Comparison of ENCODE assay signal across 9 cellular contexts in the genomic region with DNA sequence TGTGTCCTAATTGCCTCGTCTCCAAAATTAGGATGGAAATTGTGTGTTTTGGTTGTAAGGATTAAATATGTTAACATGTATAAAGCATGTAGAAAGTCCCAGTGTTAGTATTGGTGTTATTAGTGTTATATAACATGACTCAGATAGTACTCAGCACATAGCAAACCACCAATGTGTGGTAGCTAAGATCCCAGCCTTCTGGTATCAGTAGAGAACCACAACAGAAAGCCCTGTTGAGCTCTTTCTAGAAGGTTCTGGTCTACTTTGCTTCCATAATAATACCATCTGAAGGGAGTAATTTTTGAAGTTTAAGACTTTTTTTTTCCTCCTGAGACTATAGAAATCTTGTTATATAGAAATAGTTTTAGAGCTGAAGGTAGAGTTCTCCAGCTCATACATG.
DNase-seq lines count a peak whose midpoint lies in the region; ATAC-seq, FAIRE-seq and TF ChIP-seq lines count a peak whose summit lies in the region.
"Had no signal": no experiment of that assay in that cellular context is flagged by ENCODE, and none has a peak within 500 bp of the region (broad histone marks: within the 10 kb centered on the region; RNA-seq: fewer than 3 reads in every experiment).

No MANE protein-coding gene starts in this region.

- H3K36me3 ChIP-seq in MG63 (peaks cover 4% of the 10 kb centered on the region; the same call in 1 of the 2 replicates), OCI-LY7 (ENCODE audit: insufficient read depth, low read length) (no peaks in the 10 kb centered on the region)

- FAIRE-seq in RCC 7860 (lab: Jason Lieb, UNC) = no peak

- H3K27me3 ChIP-seq in MG63 = no peaks in the 10 kb centered on the region

- peaks cover 87% of the 10 kb centered on the region for H3K4me1 ChIP-seq in OCI-LY7 (ENCODE audit: insufficient read depth, low read length, poor library complexity, severe bottlenecking)

- CTCF ChIA-PET in OCI-LY7 (lab: Charles Lee; ENCODE audit: unreplicated experiment) = no interaction called here

- no peaks in the 10 kb centered on the region for H3K79me2 ChIP-seq in OCI-LY7 (ENCODE audit: insufficient read depth, low read depth, low read length)

- H3K4me2 ChIP-seq in OCI-LY7 (ENCODE audit: low read length) = no peak overlapping the region

- H3K9me2 ChIP-seq in OCI-LY7 (ENCODE audit: insufficient read depth, low read length) = no peaks in the 10 kb centered on the region

- no peaks in the 10 kb centered on the region for H3K9me3 ChIP-seq in MG63
- no peaks in the 10 kb centered on the region for H3K9me3 ChIP-seq in OCI-LY7 (ENCODE audit: low read length)

- H3K4me3 ChIP-seq in foreskin fibroblast (ENCODE audit: low read depth in 1 of 2, low read length in 2 of 2) (no peak overlapping the region), MG63 (no peak overlapping the region), OCI-LY7 (ENCODE audit: low read depth, low read length, poor library complexity, severe bottlenecking) (no peak overlapping the region)

- no peaks in the 10 kb centered on the region for H4K20me1 ChIP-seq in OCI-LY7 (ENCODE audit: insufficient read depth, low read length)

- H2AFZ ChIP-seq in OCI-LY7 (ENCODE audit: low read length) = no peak overlapping the region; the same call in 1 of the 2 replicates

- no peak overlapping the region for H3K27ac ChIP-seq in OCI-LY7 (ENCODE audit: low read depth, low read length, poor library complexity, severe bottlenecking)

- BruUV-seq in OCI-LY7 (replicated peaks; lab: Mats Ljungman, UMichigan) = no TSS peak

- DNase-seq in HCEC 1CT = peak; percentile 77
- DNase-seq in RCC 7860 (ENCODE audit: low spot score) = peak; percentile 11
- DNase-seq in foreskin fibroblast = peak; percentile 55 to 73
- DNase-seq in MG63 = no peak
- no peak for DNase-seq in NCI-H2029 (lab: John Stamatoyannopoulos, UW)
- DNase-seq in NCI-H1694 treated with DMSO at 0.1 percent for 48 hours (lab: John Stamatoyannopoulos, UW) = no peak
- DNase-seq in OCI-LY7 (ENCODE audit: low spot score) = no peak

- intact Hi-C loops in OCI-LY7 (cut with micrococcal nuclease; ENCODE audit: unreplicated experiment) = loop anchor here (5.0 to 10.0 kb wide), 3 partner anchors 852 to 1160 kb away; partner anchors contain the start of genes LEPR, LEPROT and SERBP1

- POLR2A ChIA-PET in OCI-LY7 (lab: Charles Lee) = interaction anchor here (0.5 to 2.5 kb wide), 16 partner anchors 8 to 1133 kb away, joined by 3 to 17 read pairs (median 4); no protein-coding TSS in a partner anchor

- ATAC-seq in GM18519 (IDR thresholded peaks at IDR 0.05; ENCODE audit: low FRiP score, unreplicated experiment) = peak; percentile 41
- ATAC-seq: Panc1 had no signal

- TF ChIP-seq CTCF in foreskin fibroblast (IDR thresholded peaks at IDR 0.05; ENCODE audit: low read depth, low read length) (no peak), OCI-LY7 (conservative IDR thresholded peaks at IDR 0.05; ENCODE audit: low read length) (no peak)

Comparison
In these comparisons a context has a peak if more than half of its experiments do, and no peak if none do; other contexts are left out.
1. DNase-seq: peak in HCEC 1CT (single experiment), RCC 7860 (single experiment) and foreskin fibroblast (2 of 2); none in MG63 (single experiment), NCI-H2029 (single experiment), NCI-H1694 treated with DMSO at 0.1 percent for 48 hours (single experiment) and OCI-LY7 (single experiment).